ENCODE assay signal across 1 cellular context in genomic region chr7:140877249-140877524, GRCh38.
TF ChIP-seq lines count a peak whose summit lies in the region.

No MANE protein-coding gene starts in this region.

TF ChIP-seq in IMR-90, 13 proteins besides CTCF, POLR2A, EP300 and RAD21 (continued from another document):
- TF ChIP-seq USF2 (IDR thresholded peaks at IDR 0.05; ENCODE audit: low read depth, low read length): no peak
TF ChIP-seq in IMR-90: peak in this region for 1.
